Comparison of ENCODE assay signal across 23 cellular contexts in genomic region chr7:18724311-18724710, GRCh38.
DNase-seq lines count a peak whose midpoint lies in the region; ATAC-seq and TF ChIP-seq lines count a peak whose summit lies in the region.
"Had no signal": no experiment of that assay in that cellular context is flagged by ENCODE, and none has a peak within 500 bp of the region (broad histone marks: within the 10 kb centered on the region; RNA-seq: fewer than 3 reads in every experiment).

No MANE protein-coding gene starts in this region.

- no peaks in the 10 kb centered on the region for H3K27me3 Mint-ChIP-seq in stimulated activated naive B cell treated with anti-CD40 and anti-IgM and Interleukin-4, amounts not matched to agents 10 μg/mL and 1 μg/mL and 100 μg/mL, for 72 hours
- H3K27me3 Mint-ChIP-seq: CD4-positive, alpha-beta memory T cell; IgD-negative memory B cell had no signal

- peak; percentile 42; the same call in 1 of the 2 replicates for ATAC-seq in PC-3
- ATAC-seq in GM18858 (IDR thresholded peaks at IDR 0.05; ENCODE audit: unreplicated experiment), result no peak
- no peak for ATAC-seq in stimulated activated naive B cell treated with anti-CD40 and anti-IgM and Interleukin-4, amounts not matched to agents 10 μg/mL and 1 μg/mL and 100 μg/mL, for 72 hours (replicated peaks)
- ATAC-seq: SK-N-SH treated with all-trans-retinoic acid at 6 μM for 48 hours had no signal

- H3K4me3 ChIP-seq in PC-3 (ENCODE audit: low read length), result no peak overlapping the region
- H3K4me3 ChIP-seq: BLaER1 treated with 17β-estradiol and CSF1 and Interleukin-3, amounts not matched to agents 10 nM and 100 nM had no signal

- DNase-seq in DMS53 (lab: John Stamatoyannopoulos, UW) (peak; percentile 14), DMS53 treated with DMSO at 0.1 percent for 48 hours (lab: John Stamatoyannopoulos, UW; ENCODE audit: unreplicated experiment) (no peak), PC-3 (peak; percentile 46), epithelial cell of prostate (ENCODE audit: low read depth, low spot score) (peak; percentile 10), renal cortical epithelial cell (ENCODE audit: low read depth) (peak; percentile 22), NCI-H1092 treated with DMSO at 0.1 percent for 48 hours (lab: John Stamatoyannopoulos, UW) (no peak)
- no peak for DNase-seq in stimulated activated naive B cell treated with anti-CD40 and anti-IgM and Interleukin-4, amounts not matched to agents 10 μg/mL and 1 μg/mL and 100 μg/mL, for 72 hours
- DNase-seq: ACHN; Caco-2; CD4-positive, alpha-beta memory T cell; DMS 273 treated with DMSO at 0.1 percent for 48 hours; GF-D8; H9; NCI-H1048; NCI-H1436; NCI-H187 treated with DMSO at 0.1 percent for 48 hours; NCI-H510A; NCI-H748 treated with DMSO at 0.1 percent for 48 hours had no signal

- H3K9ac ChIP-seq in PC-3 (ENCODE audit: low read length), result no peak overlapping the region
- H3K9ac ChIP-seq: BLaER1 treated with 17β-estradiol and CSF1 and Interleukin-3, amounts not matched to agents 10 nM and 100 nM had no signal

- H3K27me3 ChIP-seq in PC-3 (ENCODE audit: low read length), result no peaks in the 10 kb centered on the region
- H3K27me3 ChIP-seq: BLaER1 treated with 17β-estradiol and CSF1 and Interleukin-3, amounts not matched to agents 10 nM and 100 nM had no signal

- no peaks in the 10 kb centered on the region for H3F3A ChIP-seq in PC-3 (ENCODE audit: low read length, unreplicated experiment)

- H3K4me2 ChIP-seq in PC-3 (ENCODE audit: low read length), result no peak overlapping the region
- H3K4me2 ChIP-seq: BLaER1 treated with 17β-estradiol and CSF1 and Interleukin-3, amounts not matched to agents 10 nM and 100 nM had no signal

- POLR2A ChIA-PET in PC-3 (lab: Charles Lee; ENCODE audit: unreplicated experiment), result no interaction called here

- H3K9me3 ChIP-seq in PC-3 (ENCODE audit: low read length), result no peaks in the 10 kb centered on the region
- H3K9me3 ChIP-seq: BLaER1 treated with 17β-estradiol and CSF1 and Interleukin-3, amounts not matched to agents 10 nM and 100 nM; Caco-2 had no signal

- no peaks in the 10 kb centered on the region for H3K36me3 ChIP-seq in PC-3 (ENCODE audit: low read depth, low read length)

- H3K9me3 Mint-ChIP-seq in stimulated activated naive B cell treated with anti-CD40 and anti-IgM and Interleukin-4, amounts not matched to agents 10 μg/mL and 1 μg/mL and 100 μg/mL, for 72 hours, result no peaks in the 10 kb centered on the region
- H3K9me3 Mint-ChIP-seq: H9 had no signal

- no peaks in the 10 kb centered on the region for H3K9me2 ChIP-seq in PC-3 (replicated peaks; ENCODE audit: low read length)

- H2AFZ ChIP-seq in PC-3 (ENCODE audit: low read length), result no peak overlapping the region

- intact Hi-C loops in PC-3 (cut with micrococcal nuclease), result no loop called here

- H3K36me3 Mint-ChIP-seq in stimulated activated naive B cell treated with anti-CD40 and anti-IgM and Interleukin-4, amounts not matched to agents 10 μg/mL and 1 μg/mL and 100 μg/mL, for 72 hours, result peaks cover 8 to 11% of the 10 kb centered on the region in 2 donors
- H3K36me3 Mint-ChIP-seq: CD4-positive, alpha-beta memory T cell had no signal

- CTCF ChIA-PET in PC-3 (lab: Charles Lee), result no interaction called here

- TF ChIP-seq CTCF in PC-3 (conservative IDR thresholded peaks at IDR 0.05; ENCODE audit: low read depth, low read length), result no peak

- no peaks in the 10 kb centered on the region for H3K79me2 ChIP-seq in PC-3 (ENCODE audit: low read length)

- no peak overlapping the region for H3K27ac Mint-ChIP-seq in stimulated activated naive B cell treated with anti-CD40 and anti-IgM and Interleukin-4, amounts not matched to agents 10 μg/mL and 1 μg/mL and 100 μg/mL, for 72 hours
- H3K27ac Mint-ChIP-seq: CD4-positive, alpha-beta memory T cell had no signal

- no peak overlapping the region for H3K4me3 Mint-ChIP-seq in stimulated activated naive B cell treated with anti-CD40 and anti-IgM and Interleukin-4, amounts not matched to agents 10 μg/mL and 1 μg/mL and 100 μg/mL, for 72 hours
- H3K4me3 Mint-ChIP-seq: CD4-positive, alpha-beta memory T cell; H9; IgD-negative memory B cell had no signal

- H3K27ac ChIP-seq in PC-3 (ENCODE audit: low read length) (no peak overlapping the region), epithelial cell of prostate (no peak overlapping the region)
- H3K27ac ChIP-seq: 22Rv1; BLaER1 treated with 17β-estradiol and CSF1 and Interleukin-3, amounts not matched to agents 10 nM and 100 nM had no signal

- H4K20me1 ChIP-seq in PC-3 (ENCODE audit: low read length), result no peaks in the 10 kb centered on the region
- H4K20me1 ChIP-seq: BLaER1 treated with 17β-estradiol and CSF1 and Interleukin-3, amounts not matched to agents 10 nM and 100 nM had no signal

- no peaks in the 10 kb centered on the region for H3K4me1 Mint-ChIP-seq in stimulated activated naive B cell treated with anti-CD40 and anti-IgM and Interleukin-4, amounts not matched to agents 10 μg/mL and 1 μg/mL and 100 μg/mL, for 72 hours
- H3K4me1 Mint-ChIP-seq: CD4-positive, alpha-beta memory T cell; H9 had no signal

- no TSS peak for BruUV-seq in PC-3 (replicated peaks; lab: Mats Ljungman, UMichigan)

- peaks cover 10% of the 10 kb centered on the region for H3K4me1 ChIP-seq in PC-3 (ENCODE audit: insufficient read depth, low read length)
- H3K4me1 ChIP-seq: BLaER1 treated with 17β-estradiol and CSF1 and Interleukin-3, amounts not matched to agents 10 nM and 100 nM; Caco-2 had no signal

Comparison
In these comparisons a context has a peak if more than half of its experiments do, and no peak if none do; other contexts are left out.
1. DNase-seq: peak in DMS53 (single experiment), PC-3 (single experiment), epithelial cell of prostate (single experiment) and renal cortical epithelial cell (single experiment); none in DMS53 treated with DMSO at 0.1 percent for 48 hours (single experiment), stimulated activated naive B cell treated with anti-CD40 and anti-IgM and Interleukin-4, amounts not matched to agents 10 μg/mL and 1 μg/mL and 100 μg/mL, for 72 hours (single experiment) and NCI-H1092 treated with DMSO at 0.1 percent for 48 hours (single experiment).